1 cellular context compared by ENCODE assay signal in genomic region chr15:77633134-77633912, GRCh38.
TF ChIP-seq lines count a peak whose summit lies in the region.

No MANE protein-coding gene starts in this region.

TF ChIP-seq in HCT116, 20 proteins besides CTCF, POLR2A, EP300 and RAD21 (continued from another document):
- TF ChIP-seq POLR2AphosphoS5 (IDR thresholded peaks at IDR 0.05; ENCODE audit: low read depth, low read length) = peak; percentile 71
- TF ChIP-seq EGR1 (IDR thresholded peaks at IDR 0.05; ENCODE audit: low read depth) = no peak
- no peak for TF ChIP-seq EZH2phosphoT487 (IDR thresholded peaks at IDR 0.05; ENCODE audit: borderline replicate concordance)
- TF ChIP-seq JUND (IDR thresholded peaks at IDR 0.05) = no peak
